8 cellular contexts compared by ENCODE assay signal in genomic region chr17:64146418-64147109, GRCh38.
DNase-seq lines count a peak whose midpoint lies in the region; TF ChIP-seq lines count a peak whose summit lies in the region.

No MANE protein-coding gene starts in this region.

- peak overlapping the region; percentile 82 for H3K4me3 ChIP-seq in SU-DHL-6 (ENCODE audit: insufficient read depth, low read length, poor library complexity, severe bottlenecking)
- H3K4me3 ChIP-seq in astrocyte of the spinal cord (ENCODE audit: low read depth, low read length) = peak overlapping the region; percentile 67
- H3K4me3 ChIP-seq in iPS-11a (ENCODE audit: low read depth, low read length) = peak overlapping the region; percentile 83
- H3K4me3 ChIP-seq in skin epidermis = peak overlapping the region; percentile 67 to 97 (median 85)

- H3K36me3 ChIP-seq in SU-DHL-6 (ENCODE audit: low read length) = peaks cover 10% of the 10 kb centered on the region; the same call in 1 of the 2 replicates

- H3K9ac ChIP-seq in SU-DHL-6 (ENCODE audit: low read length) = peak overlapping the region; percentile 99

- peaks cover 13% of the 10 kb centered on the region; the same call in 1 of the 2 replicates for H3K79me2 ChIP-seq in SU-DHL-6 (ENCODE audit: insufficient read depth, low read length)

- no peaks in the 10 kb centered on the region for H3K9me3 ChIP-seq in SU-DHL-6 (ENCODE audit: insufficient read depth, low read length)

- in situ Hi-C loops in astrocyte of the spinal cord (cut with HindIII; ENCODE audit: low sequenced_read_pairs) = no loop called here

- H3K4me2 ChIP-seq in SU-DHL-6 (ENCODE audit: low read depth, low read length, poor library complexity, severe bottlenecking) = peak overlapping the region; percentile 60

- TF ChIP-seq CTCF in SU-DHL-6 (IDR thresholded peaks at IDR 0.05; ENCODE audit: insufficient read depth, low read length, poor library complexity, severe bottlenecking) (no peak), astrocyte of the spinal cord (IDR thresholded peaks at IDR 0.05; ENCODE audit: low read depth, low read length) (no peak)

- peak; percentile 52 for DNase-seq in stimulated activated CD4-positive, alpha-beta T cell treated with anti-CD3 and anti-CD28 coated beads, Interleukin-12 subunit alpha, Interleukin-12 subunit beta, amount 100 ng/mL, for 4 hours
- no peak for DNase-seq in stimulated activated CD4-positive, alpha-beta T cell treated with anti-CD3 and anti-CD28 coated beads, Interleukin-15, amount 100 ng/mL, for 24 hours
- DNase-seq in HuH-7.5 (ENCODE audit: low spot score) (peak; percentile 32), astrocyte of the spinal cord (ENCODE audit: low read depth, low spot score) (peak; percentile 71), GDM1 (lab: John Stamatoyannopoulos, UW) (no peak)

- H2AFZ ChIP-seq in SU-DHL-6 (ENCODE audit: low read depth, low read length, severe bottlenecking) = no peak overlapping the region

- H4K20me1 ChIP-seq in SU-DHL-6 (ENCODE audit: low read depth, low read length) = no peaks in the 10 kb centered on the region

- H3K27ac ChIP-seq in SU-DHL-6 (ENCODE audit: low read depth, low read length) (peak overlapping the region; percentile 87), skin epidermis (peak overlapping the region; percentile 85 to 100 (median 96))

- no peaks in the 10 kb centered on the region for H3K27me3 ChIP-seq in SU-DHL-6 (ENCODE audit: low read length)

- H3F3A ChIP-seq in SU-DHL-6 (ENCODE audit: insufficient read depth) = peaks cover 42% of the 10 kb centered on the region

- no peaks in the 10 kb centered on the region for H3K9me2 ChIP-seq in SU-DHL-6 (replicated peaks; ENCODE audit: insufficient read depth, low read length)

Comparison
In these comparisons a context has a peak if more than half of its experiments do, and no peak if none do; other contexts are left out.
1. DNase-seq: peak in stimulated activated CD4-positive, alpha-beta T cell treated with anti-CD3 and anti-CD28 coated beads, Interleukin-12 subunit alpha, Interleukin-12 subunit beta, amount 100 ng/mL, for 4 hours (single experiment), HuH-7.5 (single experiment) and astrocyte of the spinal cord (single experiment); none in stimulated activated CD4-positive, alpha-beta T cell treated with anti-CD3 and anti-CD28 coated beads, Interleukin-15, amount 100 ng/mL, for 24 hours (single experiment) and GDM1 (single experiment).
2. Peak in every context shown above with its lines, with median percentiles within 50 percentile points of each other: H3K4me3 ChIP-seq.